In the genomic region with DNA sequence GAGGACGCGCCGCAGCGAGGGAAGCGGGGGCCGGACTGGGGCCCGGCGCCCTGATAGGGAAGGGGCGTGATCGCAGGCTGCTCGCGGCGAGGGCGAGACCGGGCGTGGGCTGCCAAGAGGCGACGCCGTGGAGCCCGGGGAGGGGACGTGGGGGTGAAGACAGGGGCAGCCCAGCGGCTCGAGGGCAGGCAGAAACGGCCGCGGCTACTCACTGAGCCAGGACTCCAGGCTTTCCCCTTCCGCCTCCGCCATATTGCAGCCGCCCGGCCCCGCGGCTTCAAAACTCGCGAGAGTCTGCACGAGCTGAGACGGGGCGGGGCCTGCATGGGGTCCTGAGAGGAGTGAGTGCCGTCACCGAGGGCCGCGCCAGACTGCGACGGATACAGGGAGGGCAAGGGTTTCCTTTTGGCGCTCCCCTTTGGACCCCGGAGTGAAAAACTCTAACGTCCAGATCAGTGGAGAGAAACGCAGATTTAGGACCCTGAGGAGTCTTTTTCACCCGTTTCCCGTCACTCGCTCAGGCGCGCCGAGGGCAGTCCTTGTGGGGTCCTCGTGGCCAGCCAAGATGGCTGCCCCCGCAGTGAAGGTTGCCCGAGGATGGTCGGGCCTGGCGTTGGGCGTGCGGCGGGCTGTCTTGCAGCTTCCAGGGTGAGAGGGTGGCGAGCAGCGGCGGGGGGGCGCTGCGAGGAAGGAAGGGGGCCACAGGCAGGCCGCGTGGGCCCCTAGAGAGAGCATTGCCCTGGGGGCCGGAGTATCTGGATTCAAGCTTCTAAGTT, we compare ENCODE assay signal across 1 cellular context.
TF ChIP-seq lines count a peak whose summit lies in the region.

TSS of gene GGA3 (minus strand) at position 271 of the 776 bp plus-strand sequence. CDS start at position 252, 19 bp downstream.
TSS of gene MRPS7 (plus strand) at position 544 of the 776 bp plus-strand sequence. CDS start at position 566, 22 bp downstream.

TF ChIP-seq in HepG2, 621 proteins besides CTCF, POLR2A, EP300 and RAD21 (continued from another document and continues in another):
- no peak; the same call in 1 of the 2 replicates for TF ChIP-seq CREB3 (CRISPR knock-in tag; IDR thresholded peaks at IDR 0.05)
- no peak for TF ChIP-seq TCF12 (IDR thresholded peaks at IDR 0.05)
- no peak for TF ChIP-seq TCF12 (CRISPR knock-in tag; IDR thresholded peaks at IDR 0.05)
- TF ChIP-seq SAP130 (CRISPR knock-in tag; IDR thresholded peaks at IDR 0.05; ENCODE audit: low read depth) = peak; percentile 89
- TF ChIP-seq ZNF768 (CRISPR knock-in tag; IDR thresholded peaks at IDR 0.05) = peak; percentile 55; the same call in 1 of the 2 replicates
- 0 out of 2 replicates have a peak, but pooled peaks have one; percentile 50 for TF ChIP-seq HOXD1 (CRISPR knock-in tag; IDR thresholded peaks at IDR 0.05)
- TF ChIP-seq ZNF160 (CRISPR knock-in tag; IDR thresholded peaks at IDR 0.05) = no peak
- TF ChIP-seq DNMT1 (CRISPR knock-in tag; IDR thresholded peaks at IDR 0.05) = peak; percentile 58; the same call in 1 of the 2 replicates
- TF ChIP-seq ETS1 (CRISPR knock-in tag; IDR thresholded peaks at IDR 0.05) = no peak
- TF ChIP-seq HMGA1 (CRISPR knock-in tag; conservative IDR thresholded peaks at IDR 0.05) = no peak
- TF ChIP-seq ARID2 (CRISPR knock-in tag; IDR thresholded peaks at IDR 0.05; ENCODE audit: borderline replicate concordance) = peak; percentile 86; the same call in 1 of the 2 replicates
- peak; percentile 85 for TF ChIP-seq MXI1 (IDR thresholded peaks at IDR 0.05; ENCODE audit: borderline replicate concordance, low read depth, low read length)
- peak; percentile 75; the same call in 1 of the 2 replicates for TF ChIP-seq ELF4 (CRISPR knock-in tag; IDR thresholded peaks at IDR 0.05; ENCODE audit: borderline replicate concordance)
- TF ChIP-seq ZNF468 (CRISPR knock-in tag; IDR thresholded peaks at IDR 0.05) = 0 out of 2 replicates have a peak, but pooled peaks have one; percentile 51
- TF ChIP-seq, protein P1, sequence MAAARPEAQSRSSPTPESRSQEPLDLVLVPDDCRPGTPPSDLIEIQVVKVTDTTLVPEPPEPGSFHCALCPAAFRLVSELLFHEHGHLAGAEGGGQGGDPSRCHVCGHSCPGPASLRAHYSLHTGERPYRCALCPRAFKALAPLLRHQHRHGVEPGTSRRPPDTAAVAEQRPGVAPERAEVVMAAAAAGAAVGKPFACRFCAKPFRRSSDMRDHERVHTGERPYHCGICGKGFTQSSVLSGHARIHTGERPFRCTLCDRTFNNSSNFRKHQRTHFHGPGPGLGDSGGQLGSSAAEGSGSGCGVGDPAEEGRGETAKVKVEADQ (CRISPR knock-in tag; IDR thresholded peaks at IDR 0.05; ENCODE audit: borderline replicate concordance) = no peak; the same call in 1 of the 2 replicates
- no peak for TF ChIP-seq ZBTB43 (CRISPR knock-in tag; conservative IDR thresholded peaks at IDR 0.05)
- TF ChIP-seq MXD1 (CRISPR knock-in tag; IDR thresholded peaks at IDR 0.05) = peak; percentile 85
- no peak for TF ChIP-seq ZNF550 (CRISPR knock-in tag; IDR thresholded peaks at IDR 0.05; ENCODE audit: borderline replicate concordance)
- TF ChIP-seq U2AF2 (IDR thresholded peaks at IDR 0.05; ENCODE audit: low read depth, low read length) = peak; percentile 76; the same call in 1 of the 2 replicates
- TF ChIP-seq HDAC2 (CRISPR knock-in tag; IDR thresholded peaks at IDR 0.05) = peak; percentile 13; the same call in 1 of the 2 replicates
- TF ChIP-seq ZNF225 (CRISPR knock-in tag; IDR thresholded peaks at IDR 0.05) = peak; percentile 27; the same call in 1 of the 2 replicates
- 0 out of 2 replicates have a peak, but pooled peaks have one; percentile 44 for TF ChIP-seq ZNF598 (CRISPR knock-in tag; IDR thresholded peaks at IDR 0.05; ENCODE audit: borderline replicate concordance)
- TF ChIP-seq ZNF512 (CRISPR knock-in tag; IDR thresholded peaks at IDR 0.05) = no peak
- TF ChIP-seq, protein P2, sequence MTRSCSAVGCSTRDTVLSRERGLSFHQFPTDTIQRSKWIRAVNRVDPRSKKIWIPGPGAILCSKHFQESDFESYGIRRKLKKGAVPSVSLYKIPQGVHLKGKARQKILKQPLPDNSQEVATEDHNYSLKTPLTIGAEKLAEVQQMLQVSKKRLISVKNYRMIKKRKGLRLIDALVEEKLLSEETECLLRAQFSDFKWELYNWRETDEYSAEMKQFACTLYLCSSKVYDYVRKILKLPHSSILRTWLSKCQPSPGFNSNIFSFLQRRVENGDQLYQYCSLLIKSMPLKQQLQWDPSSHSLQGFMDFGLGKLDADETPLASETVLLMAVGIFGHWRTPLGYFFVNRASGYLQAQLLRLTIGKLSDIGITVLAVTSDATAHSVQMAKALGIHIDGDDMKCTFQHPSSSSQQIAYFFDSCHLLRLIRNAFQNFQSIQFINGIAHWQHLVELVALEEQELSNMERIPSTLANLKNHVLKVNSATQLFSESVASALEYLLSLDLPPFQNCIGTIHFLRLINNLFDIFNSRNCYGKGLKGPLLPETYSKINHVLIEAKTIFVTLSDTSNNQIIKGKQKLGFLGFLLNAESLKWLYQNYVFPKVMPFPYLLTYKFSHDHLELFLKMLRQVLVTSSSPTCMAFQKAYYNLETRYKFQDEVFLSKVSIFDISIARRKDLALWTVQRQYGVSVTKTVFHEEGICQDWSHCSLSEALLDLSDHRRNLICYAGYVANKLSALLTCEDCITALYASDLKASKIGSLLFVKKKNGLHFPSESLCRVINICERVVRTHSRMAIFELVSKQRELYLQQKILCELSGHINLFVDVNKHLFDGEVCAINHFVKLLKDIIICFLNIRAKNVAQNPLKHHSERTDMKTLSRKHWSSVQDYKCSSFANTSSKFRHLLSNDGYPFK (CRISPR knock-in tag; IDR thresholded peaks at IDR 0.05; ENCODE audit: borderline replicate concordance) = peak; percentile 96
- TF ChIP-seq HMG20B (CRISPR knock-in tag; conservative IDR thresholded peaks at IDR 0.05) = no peak; the same call in 1 of the 2 replicates
- TF ChIP-seq GLI4 (CRISPR knock-in tag; IDR thresholded peaks at IDR 0.05; ENCODE audit: borderline replicate concordance) = peak; percentile 66; the same call in 1 of the 2 replicates
- TF ChIP-seq, protein P3, sequence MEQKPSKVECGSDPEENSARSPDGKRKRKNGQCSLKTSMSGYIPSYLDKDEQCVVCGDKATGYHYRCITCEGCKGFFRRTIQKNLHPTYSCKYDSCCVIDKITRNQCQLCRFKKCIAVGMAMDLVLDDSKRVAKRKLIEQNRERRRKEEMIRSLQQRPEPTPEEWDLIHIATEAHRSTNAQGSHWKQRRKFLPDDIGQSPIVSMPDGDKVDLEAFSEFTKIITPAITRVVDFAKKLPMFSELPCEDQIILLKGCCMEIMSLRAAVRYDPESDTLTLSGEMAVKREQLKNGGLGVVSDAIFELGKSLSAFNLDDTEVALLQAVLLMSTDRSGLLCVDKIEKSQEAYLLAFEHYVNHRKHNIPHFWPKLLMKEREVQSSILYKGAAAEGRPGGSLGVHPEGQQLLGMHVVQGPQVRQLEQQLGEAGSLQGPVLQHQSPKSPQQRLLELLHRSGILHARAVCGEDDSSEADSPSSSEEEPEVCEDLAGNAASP (CRISPR knock-in tag; IDR thresholded peaks at IDR 0.05; ENCODE audit: borderline replicate concordance) = peak; percentile 36; the same call in 1 of the 2 replicates
- peak; percentile 92 for TF ChIP-seq POLR2AphosphoS2 (IDR thresholded peaks at IDR 0.05; ENCODE audit: low read depth, low read length)
- TF ChIP-seq, protein P4, sequence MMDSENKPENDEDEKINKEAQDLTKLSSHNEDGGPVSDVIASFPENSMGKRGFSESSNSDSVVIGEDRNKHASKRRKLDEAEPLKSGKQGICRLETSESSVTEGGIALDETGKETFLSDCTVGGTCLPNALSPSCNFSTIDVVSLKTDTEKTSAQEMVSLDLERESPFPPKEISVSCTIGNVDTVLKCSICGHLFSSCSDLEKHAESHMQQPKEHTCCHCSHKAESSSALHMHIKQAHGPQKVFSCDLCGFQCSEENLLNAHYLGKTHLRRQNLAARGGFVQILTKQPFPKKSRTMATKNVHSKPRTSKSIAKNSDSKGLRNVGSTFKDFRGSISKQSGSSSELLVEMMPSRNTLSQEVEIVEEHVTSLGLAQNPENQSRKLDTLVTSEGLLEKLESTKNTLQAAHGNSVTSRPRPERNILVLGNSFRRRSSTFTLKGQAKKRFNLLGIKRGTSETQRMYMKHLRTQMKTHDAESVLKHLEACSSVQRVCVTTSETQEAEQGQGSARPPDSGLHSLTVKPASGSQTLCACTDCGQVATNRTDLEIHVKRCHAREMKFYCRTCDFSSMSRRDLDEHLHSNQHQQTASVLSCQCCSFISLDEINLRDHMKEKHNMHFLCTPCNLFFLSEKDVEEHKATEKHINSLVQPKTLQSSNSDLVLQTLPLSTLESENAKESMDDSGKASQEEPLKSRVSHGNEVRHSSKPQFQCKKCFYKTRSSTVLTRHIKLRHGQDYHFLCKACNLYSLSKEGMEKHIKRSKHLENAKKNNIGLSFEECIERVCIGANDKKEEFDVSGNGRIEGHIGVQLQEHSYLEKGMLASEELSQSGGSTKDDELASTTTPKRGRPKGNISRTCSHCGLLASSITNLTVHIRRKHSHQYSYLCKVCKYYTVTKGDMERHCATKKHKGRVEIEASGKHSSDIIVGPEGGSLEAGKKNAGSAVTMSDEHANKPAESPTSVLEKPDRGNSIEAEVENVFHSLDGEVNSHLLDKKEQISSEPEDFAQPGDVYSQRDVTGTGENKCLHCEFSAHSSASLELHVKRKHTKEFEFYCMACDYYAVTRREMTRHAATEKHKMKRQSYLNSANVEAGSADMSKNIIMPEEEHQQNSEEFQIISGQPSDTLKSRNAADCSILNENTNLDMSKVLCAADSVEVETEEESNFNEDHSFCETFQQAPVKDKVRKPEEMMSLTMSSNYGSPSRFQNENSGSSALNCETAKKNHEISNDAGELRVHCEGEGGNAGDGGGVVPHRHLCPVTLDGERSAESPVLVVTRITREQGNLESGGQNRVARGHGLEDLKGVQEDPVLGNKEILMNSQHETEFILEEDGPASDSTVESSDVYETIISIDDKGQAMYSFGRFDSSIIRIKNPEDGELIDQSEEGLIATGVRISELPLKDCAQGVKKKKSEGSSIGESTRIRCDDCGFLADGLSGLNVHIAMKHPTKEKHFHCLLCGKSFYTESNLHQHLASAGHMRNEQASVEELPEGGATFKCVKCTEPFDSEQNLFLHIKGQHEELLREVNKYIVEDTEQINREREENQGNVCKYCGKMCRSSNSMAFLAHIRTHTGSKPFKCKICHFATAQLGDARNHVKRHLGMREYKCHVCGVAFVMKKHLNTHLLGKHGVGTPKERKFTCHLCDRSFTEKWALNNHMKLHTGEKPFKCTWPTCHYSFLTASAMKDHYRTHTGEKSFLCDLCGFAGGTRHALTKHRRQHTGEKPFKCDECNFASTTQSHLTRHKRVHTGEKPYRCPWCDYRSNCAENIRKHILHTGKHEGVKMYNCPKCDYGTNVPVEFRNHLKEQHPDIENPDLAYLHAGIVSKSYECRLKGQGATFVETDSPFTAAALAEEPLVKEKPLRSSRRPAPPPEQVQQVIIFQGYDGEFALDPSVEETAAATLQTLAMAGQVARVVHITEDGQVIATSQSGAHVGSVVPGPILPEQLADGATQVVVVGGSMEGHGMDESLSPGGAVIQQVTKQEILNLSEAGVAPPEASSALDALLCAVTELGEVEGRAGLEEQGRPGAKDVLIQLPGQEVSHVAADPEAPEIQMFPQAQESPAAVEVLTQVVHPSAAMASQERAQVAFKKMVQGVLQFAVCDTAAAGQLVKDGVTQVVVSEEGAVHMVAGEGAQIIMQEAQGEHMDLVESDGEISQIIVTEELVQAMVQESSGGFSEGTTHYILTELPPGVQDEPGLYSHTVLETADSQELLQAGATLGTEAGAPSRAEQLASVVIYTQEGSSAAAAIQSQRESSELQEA (CRISPR knock-in tag; IDR thresholded peaks at IDR 0.05; ENCODE audit: not compliant biosample characterization) = peak; percentile 93
- no peak for TF ChIP-seq SRSF9 (IDR thresholded peaks at IDR 0.05; ENCODE audit: borderline replicate concordance, insufficient read depth, low read depth, low read length, poor library complexity, severe bottlenecking)
- TF ChIP-seq HNF4G (IDR thresholded peaks at IDR 0.05; ENCODE audit: borderline replicate concordance, low read depth, low read length) = no peak; the same call in 1 of the 2 replicates
- TF ChIP-seq HNF4G (CRISPR knock-in tag; IDR thresholded peaks at IDR 0.05; ENCODE audit: borderline replicate concordance, low read depth) = peak; percentile 55; the same call in 1 of the 2 replicates
